ENCODE assay signal across 1 cellular context in the genomic region with DNA sequence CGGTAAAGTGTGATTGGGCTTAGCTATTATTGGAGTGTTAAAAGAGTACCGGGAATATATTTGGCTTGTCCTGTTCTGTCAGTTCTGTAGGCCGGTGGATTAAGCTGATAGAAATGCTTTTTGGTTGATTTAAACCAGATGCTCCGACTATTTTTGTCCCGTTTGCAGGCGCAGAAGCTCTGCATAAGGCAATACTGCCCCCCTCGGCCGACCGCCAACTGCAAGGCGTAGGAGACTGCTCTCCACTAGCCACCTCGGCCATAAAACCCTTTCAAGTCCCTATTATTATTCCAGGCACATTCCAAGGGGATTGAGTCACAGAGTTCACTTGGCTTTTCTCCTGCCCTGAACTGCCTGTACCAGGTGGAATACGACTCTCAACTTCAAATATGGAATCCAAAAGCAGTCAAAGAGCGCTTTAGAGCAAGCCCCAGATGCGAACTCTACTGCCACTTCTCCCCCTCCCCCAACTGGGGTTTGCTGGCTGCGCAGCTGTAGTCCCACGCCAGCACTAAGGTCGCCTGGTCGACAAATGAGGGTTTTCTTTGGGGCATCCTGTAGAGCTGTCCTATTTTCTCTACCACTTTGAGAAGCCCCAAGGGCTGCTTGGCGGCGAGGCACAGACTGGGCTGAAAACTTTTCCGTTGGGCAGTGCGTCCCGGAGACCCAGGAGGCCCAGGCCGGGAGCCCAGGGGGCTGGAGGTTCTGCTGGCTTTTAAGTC.
TF ChIP-seq lines count a peak whose summit lies in the region.

No MANE protein-coding gene starts in this region.

TF ChIP-seq in WTC11, 78 proteins besides CTCF, POLR2A, EP300 and RAD21 (continued from another document):
- TF ChIP-seq, protein P1, sequence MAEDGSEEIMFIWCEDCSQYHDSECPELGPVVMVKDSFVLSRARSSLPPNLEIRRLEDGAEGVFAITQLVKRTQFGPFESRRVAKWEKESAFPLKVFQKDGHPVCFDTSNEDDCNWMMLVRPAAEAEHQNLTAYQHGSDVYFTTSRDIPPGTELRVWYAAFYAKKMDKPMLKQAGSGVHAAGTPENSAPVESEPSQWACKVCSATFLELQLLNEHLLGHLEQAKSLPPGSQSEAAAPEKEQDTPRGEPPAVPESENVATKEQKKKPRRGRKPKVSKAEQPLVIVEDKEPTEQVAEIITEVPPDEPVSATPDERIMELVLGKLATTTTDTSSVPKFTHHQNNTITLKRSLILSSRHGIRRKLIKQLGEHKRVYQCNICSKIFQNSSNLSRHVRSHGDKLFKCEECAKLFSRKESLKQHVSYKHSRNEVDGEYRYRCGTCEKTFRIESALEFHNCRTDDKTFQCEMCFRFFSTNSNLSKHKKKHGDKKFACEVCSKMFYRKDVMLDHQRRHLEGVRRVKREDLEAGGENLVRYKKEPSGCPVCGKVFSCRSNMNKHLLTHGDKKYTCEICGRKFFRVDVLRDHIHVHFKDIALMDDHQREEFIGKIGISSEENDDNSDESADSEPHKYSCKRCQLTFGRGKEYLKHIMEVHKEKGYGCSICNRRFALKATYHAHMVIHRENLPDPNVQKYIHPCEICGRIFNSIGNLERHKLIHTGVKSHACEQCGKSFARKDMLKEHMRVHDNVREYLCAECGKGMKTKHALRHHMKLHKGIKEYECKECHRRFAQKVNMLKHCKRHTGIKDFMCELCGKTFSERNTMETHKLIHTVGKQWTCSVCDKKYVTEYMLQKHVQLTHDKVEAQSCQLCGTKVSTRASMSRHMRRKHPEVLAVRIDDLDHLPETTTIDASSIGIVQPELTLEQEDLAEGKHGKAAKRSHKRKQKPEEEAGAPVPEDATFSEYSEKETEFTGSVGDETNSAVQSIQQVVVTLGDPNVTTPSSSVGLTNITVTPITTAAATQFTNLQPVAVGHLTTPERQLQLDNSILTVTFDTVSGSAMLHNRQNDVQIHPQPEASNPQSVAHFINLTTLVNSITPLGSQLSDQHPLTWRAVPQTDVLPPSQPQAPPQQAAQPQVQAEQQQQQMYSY (CRISPR knock-in tag; IDR thresholded peaks at IDR 0.05), result no peak
- TF ChIP-seq FOXJ3 (CRISPR knock-in tag; IDR thresholded peaks at IDR 0.05; ENCODE audit: borderline replicate concordance) (no peak), ZNF416 (CRISPR knock-in tag; IDR thresholded peaks at IDR 0.05) (no peak), SOX15 (CRISPR knock-in tag; IDR thresholded peaks at IDR 0.05) (no peak), CREB1 (CRISPR knock-in tag; IDR thresholded peaks at IDR 0.05) (no peak)
- TF ChIP-seq, protein P2, sequence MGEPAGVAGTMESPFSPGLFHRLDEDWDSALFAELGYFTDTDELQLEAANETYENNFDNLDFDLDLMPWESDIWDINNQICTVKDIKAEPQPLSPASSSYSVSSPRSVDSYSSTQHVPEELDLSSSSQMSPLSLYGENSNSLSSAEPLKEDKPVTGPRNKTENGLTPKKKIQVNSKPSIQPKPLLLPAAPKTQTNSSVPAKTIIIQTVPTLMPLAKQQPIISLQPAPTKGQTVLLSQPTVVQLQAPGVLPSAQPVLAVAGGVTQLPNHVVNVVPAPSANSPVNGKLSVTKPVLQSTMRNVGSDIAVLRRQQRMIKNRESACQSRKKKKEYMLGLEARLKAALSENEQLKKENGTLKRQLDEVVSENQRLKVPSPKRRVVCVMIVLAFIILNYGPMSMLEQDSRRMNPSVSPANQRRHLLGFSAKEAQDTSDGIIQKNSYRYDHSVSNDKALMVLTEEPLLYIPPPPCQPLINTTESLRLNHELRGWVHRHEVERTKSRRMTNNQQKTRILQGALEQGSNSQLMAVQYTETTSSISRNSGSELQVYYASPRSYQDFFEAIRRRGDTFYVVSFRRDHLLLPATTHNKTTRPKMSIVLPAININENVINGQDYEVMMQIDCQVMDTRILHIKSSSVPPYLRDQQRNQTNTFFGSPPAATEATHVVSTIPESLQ (CRISPR knock-in tag; IDR thresholded peaks at IDR 0.05), result no peak
